8 cellular contexts compared by ENCODE assay signal in the genomic region with DNA sequence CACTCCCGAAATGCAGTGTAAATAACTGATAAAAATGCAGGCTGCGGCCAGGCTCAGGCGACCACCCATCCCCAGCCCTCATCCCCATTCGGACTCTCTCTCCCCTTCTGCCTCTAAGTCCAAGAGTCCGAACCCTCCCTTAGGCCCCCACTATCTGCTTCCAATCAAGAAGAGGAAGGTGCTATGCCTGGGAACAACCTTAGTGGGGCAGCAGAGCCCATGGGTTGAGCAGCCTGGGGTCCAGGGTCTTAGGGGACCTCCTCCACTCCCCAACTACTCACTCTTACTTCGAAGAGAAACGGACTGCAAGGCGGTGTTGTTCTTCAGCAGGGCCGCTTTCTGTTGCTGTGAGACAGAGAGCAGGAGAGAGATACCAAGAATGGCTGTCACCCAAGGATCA.
DNase-seq lines count a peak whose midpoint lies in the region; TF ChIP-seq lines count a peak whose summit lies in the region.
"Had no signal": no experiment of that assay in that cellular context is flagged by ENCODE, and none has a peak within 500 bp of the region (broad histone marks: within the 10 kb centered on the region; RNA-seq: fewer than 3 reads in every experiment).

No MANE protein-coding gene starts in this region.

- peak; percentile 20 for TF ChIP-seq CTCF in NB4 (IDR thresholded peaks at IDR 0.05; ENCODE audit: low read depth, low read length)

- DNase-seq in NB4 (ENCODE audit: low read depth) = no peak
- no peak for DNase-seq in activated CD8-positive, alpha-beta memory T cell treated with anti-CD3 and anti-CD28 coated beads, Interleukin-2, amount 50 U/mL, for 48 hours
- DNase-seq in NCI-H1417 (lab: John Stamatoyannopoulos, UW) = no peak
- DNase-seq: dermis blood vessel endothelial cell, posterior cingulate gyrus, SIG-M5 had no signal

- TF ChIP-seq POLR2A in NB4 (IDR thresholded peaks at IDR 0.05; ENCODE audit: extremely low read depth, insufficient read length) = no peak

- H3K27ac ChIP-seq in cingulate gyrus (ENCODE audit: low read depth, low read length) (peak overlapping the region; percentile 81), skin epidermis (peak overlapping the region in 11 of 21 experiments; percentile 5 to 83 (median 75))

- H3K4me3 ChIP-seq in NB4 (ENCODE audit: low read depth, low read length) (no peak overlapping the region), skin epidermis (no peak overlapping the region)
